ENCODE assay signal across 23 cellular contexts in genomic region chr4:28921886-28922285, GRCh38.
DNase-seq lines count a peak whose midpoint lies in the region; ATAC-seq, FAIRE-seq and TF ChIP-seq lines count a peak whose summit lies in the region.
"Had no signal": no experiment of that assay in that cellular context is flagged by ENCODE, and none has a peak within 500 bp of the region (broad histone marks: within the 10 kb centered on the region; RNA-seq: fewer than 3 reads in every experiment).

No MANE protein-coding gene starts in this region.

- no peaks in the 10 kb centered on the region for H3K9me1 ChIP-seq in keratinocyte (ENCODE audit: control insufficient read depth, extremely low read depth, insufficient read depth, low read length)

- peak overlapping the region; percentile 30 for H3K4me2 ChIP-seq in keratinocyte (ENCODE audit: control insufficient read depth, extremely low read depth, insufficient read depth, low read depth, low read length)
- H3K4me2 ChIP-seq: KMS-11 had no signal

- H3K27me3 ChIP-seq in ACC112 (ENCODE audit: insufficient read depth, low read length) (no peaks in the 10 kb centered on the region), keratinocyte (ENCODE audit: control insufficient read depth, extremely low read depth, insufficient read depth, low read length) (no peaks in the 10 kb centered on the region)

- DNase-seq in HFFc6 (peak; percentile 6), astrocyte of the spinal cord (ENCODE audit: low read depth, low spot score) (peak; percentile 2), keratinocyte (ENCODE audit: low read depth, low spot score) (no peak), NCI-H146 treated with DMSO at 0.1 percent for 48 hours (lab: John Stamatoyannopoulos, UW; ENCODE audit: unreplicated experiment) (no peak), coronary artery (ENCODE audit: low spot score) (no peak), AML-193 (lab: John Stamatoyannopoulos, UW) (no peak)
- DNase-seq: 8988T, GOT3, HCEC 1CT, IMR-90, NCI-H1105, NCI-H146, NCI-H2029 treated with DMSO at 0.1 percent for 48 hours, NCI-H226, NCI-H510A treated with DMSO at 0.1 percent for 48 hours, NCI-H748 treated with DMSO at 0.1 percent for 48 hours had no signal

- H3K9me3 Mint-ChIP-seq in HFFc6, result no peaks in the 10 kb centered on the region

- ATAC-seq in HG03354 (IDR thresholded peaks at IDR 0.05; ENCODE audit: poor library complexity, severe bottlenecking, unreplicated experiment), result no peak
- ATAC-seq: SK-N-SH treated with all-trans-retinoic acid at 6 μM for 48 hours had no signal

- no peaks in the 10 kb centered on the region for H4K20me1 ChIP-seq in keratinocyte (ENCODE audit: control insufficient read depth, extremely low read depth, insufficient read depth, low read length)

- no peak overlapping the region for H3K4me3 ChIP-seq in ACC112 (ENCODE audit: low read depth, low read length)
- H3K4me3 ChIP-seq in astrocyte of the spinal cord (ENCODE audit: low read depth, low read length), result no peak overlapping the region
- no peak overlapping the region for H3K4me3 ChIP-seq in keratinocyte (ENCODE audit: control insufficient read depth in 2 of 3, extremely low read depth in 1 of 3, insufficient read depth in 2 of 3, low read depth in 1 of 3, low read length in 3 of 3)
- H3K4me3 ChIP-seq in coronary artery, result no peak overlapping the region

- no peaks in the 10 kb centered on the region; the same call in 1 of the 2 replicates for H3K27me3 Mint-ChIP-seq in HFFc6 (ENCODE audit: insufficient read depth)

- peaks cover 4% of the 10 kb centered on the region; the same call in 1 of the 2 replicates for H3K36me3 Mint-ChIP-seq in HFFc6 (ENCODE audit: low read depth)

- in situ Hi-C loops in astrocyte of the spinal cord (cut with HindIII; ENCODE audit: low sequenced_read_pairs), result no loop called here

- H3K4me3 Mint-ChIP-seq in HFFc6, result peak overlapping the region; percentile 23; the same call in 1 of the 2 replicates

- peak overlapping the region; percentile 48 for H3K27ac Mint-ChIP-seq in HFFc6

- H2AFZ ChIP-seq in ACC112 (ENCODE audit: low read length, unreplicated experiment) (peak overlapping the region; percentile 23), keratinocyte (ENCODE audit: control insufficient read depth, low read length) (no peak overlapping the region)

- H3K36me3 ChIP-seq in ACC112 (ENCODE audit: insufficient read depth, low read length), result no peaks in the 10 kb centered on the region
- no peaks in the 10 kb centered on the region for H3K36me3 ChIP-seq in keratinocyte (ENCODE audit: control insufficient read depth in 2 of 2, extremely low read depth in 1 of 2, insufficient read depth in 2 of 2, low read length in 2 of 2)

- H3K4me1 ChIP-seq in ACC112 (ENCODE audit: control insufficient read depth, insufficient read depth, low read length, unreplicated experiment), result no peaks in the 10 kb centered on the region
- no peaks in the 10 kb centered on the region for H3K4me1 ChIP-seq in keratinocyte (ENCODE audit: control insufficient read depth, extremely low read depth, insufficient read depth, low read length)

- FAIRE-seq in keratinocyte (lab: Jason Lieb, UNC), result no peak
- FAIRE-seq: GM18507 had no signal

- dilution Hi-C loops in keratinocyte (cut with MboI; ENCODE audit: extremely low pct_ligation_motif_present, low sequenced_read_pairs), result no loop called here

- no peaks in the 10 kb centered on the region for H3K9me3 ChIP-seq in keratinocyte (ENCODE audit: control insufficient read depth, low read depth, low read length)

- H3K27ac ChIP-seq in ACC112 (ENCODE audit: low read depth, low read length), result no peak overlapping the region
- no peak overlapping the region for H3K27ac ChIP-seq in keratinocyte (ENCODE audit: control insufficient read depth, insufficient read depth, low read length)
- no peak overlapping the region for H3K27ac ChIP-seq in coronary artery
- H3K27ac ChIP-seq: C4-2B, KMS-11, RWPE1 had no signal

- TF ChIP-seq CTCF in HFFc6 (IDR thresholded peaks at IDR 0.05) (no peak), astrocyte of the spinal cord (IDR thresholded peaks at IDR 0.05; ENCODE audit: low read depth, low read length) (no peak), keratinocyte (optimal IDR thresholded peaks at IDR 0.05 in 1 of 3, IDR thresholded peaks at IDR 0.05 in 1 of 3, conservative IDR thresholded peaks at IDR 0.05 in 1 of 3; ENCODE audit: extremely low read depth in 1 of 3, insufficient read depth in 2 of 3, low read length in 3 of 3) (no peak), coronary artery (IDR thresholded peaks at IDR 0.05) (no peak)

- H3K4me1 Mint-ChIP-seq in HFFc6 (ENCODE audit: low read depth), result peaks cover 60% of the 10 kb centered on the region

- H3K9ac ChIP-seq in keratinocyte (ENCODE audit: control insufficient read depth, extremely low read depth, insufficient read depth, low read length), result no peak overlapping the region
- H3K9ac ChIP-seq: KMS-11 had no signal

- H3K79me2 ChIP-seq in ACC112 (ENCODE audit: control insufficient read depth, insufficient read depth, low read length, unreplicated experiment) (no peaks in the 10 kb centered on the region), keratinocyte (ENCODE audit: control insufficient read depth, insufficient read depth, low read length) (no peaks in the 10 kb centered on the region)

Comparison
In these comparisons a context has a peak if more than half of its experiments do, and no peak if none do; other contexts are left out.
1. DNase-seq: peak in HFFc6 (single experiment) and astrocyte of the spinal cord (single experiment); none in keratinocyte (single experiment), NCI-H146 treated with DMSO at 0.1 percent for 48 hours (single experiment), coronary artery (single experiment) and AML-193 (0 of 2).